Comparison of ENCODE assay signal across 12 cellular contexts in genomic region chr3:144810150-144810549, GRCh38.
DNase-seq lines count a peak whose midpoint lies in the region; ATAC-seq and TF ChIP-seq lines count a peak whose summit lies in the region.
"Had no signal": no experiment of that assay in that cellular context is flagged by ENCODE, and none has a peak within 500 bp of the region (broad histone marks: within the 10 kb centered on the region; RNA-seq: fewer than 3 reads in every experiment).

No MANE protein-coding gene starts in this region.

- no peaks in the 10 kb centered on the region for H3K27me3 ChIP-seq in foreskin keratinocyte
- H3K27me3 ChIP-seq: suprapubic skin had no signal

- DNase-seq in foreskin keratinocyte (no peak), UCSD-AML1 (lab: John Stamatoyannopoulos, UW; ENCODE audit: unreplicated experiment) (no peak), RPMI8226 (no peak), NCI-H1436 treated with DMSO at 0.1 percent for 48 hours (lab: John Stamatoyannopoulos, UW) (no peak)
- DNase-seq: GF-D8, Karpas-422, right cardiac atrium had no signal

- ATAC-seq in GM18868 (IDR thresholded peaks at IDR 0.05; ENCODE audit: unreplicated experiment) (peak; percentile 95), GM21723 (IDR thresholded peaks at IDR 0.05; ENCODE audit: unreplicated experiment) (peak; percentile 91), HG03432 (IDR thresholded peaks at IDR 0.05; ENCODE audit: unreplicated experiment) (peak; percentile 96), foreskin keratinocyte (peak; percentile 37)
- no peak for ATAC-seq in activated CD4-positive, CD25-positive, alpha-beta regulatory T cell treated with anti-CD3 and anti-CD28 coated beads, Interleukin-2, amount 50 U/mL, for 24 hours
- ATAC-seq: right cardiac atrium had no signal

- no peak for TF ChIP-seq CTCF in foreskin keratinocyte (conservative IDR thresholded peaks at IDR 0.05)

- no peak overlapping the region for H3K27ac ChIP-seq in foreskin keratinocyte
- H3K27ac ChIP-seq: suprapubic skin had no signal

- no peaks in the 10 kb centered on the region for H3K4me1 ChIP-seq in foreskin keratinocyte
- H3K4me1 ChIP-seq: suprapubic skin had no signal

Comparison
In these comparisons a context has a peak if more than half of its experiments do, and no peak if none do; other contexts are left out.
1. ATAC-seq: peak in GM18868 (single experiment), GM21723 (single experiment), HG03432 (single experiment) and foreskin keratinocyte (single experiment); none in activated CD4-positive, CD25-positive, alpha-beta regulatory T cell treated with anti-CD3 and anti-CD28 coated beads, Interleukin-2, amount 50 U/mL, for 24 hours (0 of 2).